In genomic region chr10:22334414-22335203, GRCh38 we compare ENCODE assay signal across 9 cellular contexts. TPM values are rescaled to one million over a fixed set of nuclear protein-coding genes. Genes with fewer than 3 reads are reported as not detected.
DNase-seq lines count a peak whose midpoint lies in the region; ATAC-seq lines count a peak whose summit lies in the region.
"Had no signal": no experiment of that assay in that cellular context is flagged by ENCODE, and none has a peak within 500 bp of the region (broad histone marks: within the 10 kb centered on the region; RNA-seq: fewer than 3 reads in every experiment).

No MANE protein-coding gene starts in this region.

- H3K27ac ChIP-seq in temporal lobe (ENCODE audit: low read depth, low read length): peak overlapping the region; percentile 69

- peak overlapping the region; percentile 76 for H3K4me3 Mint-ChIP-seq in T-helper 2 cell treated with Interferon-gamma antibody and Interleukin-4, amounts not matched to agents 5 μg/mL and 100 μg/mL, for 36 hours
- peak overlapping the region; percentile 88 for H3K4me3 Mint-ChIP-seq in memory B cell

- H3K4me1 Mint-ChIP-seq in T-helper 2 cell treated with Interferon-gamma antibody and Interleukin-4, amounts not matched to agents 5 μg/mL and 100 μg/mL, for 36 hours (ENCODE audit: low read depth): peaks cover 39% of the 10 kb centered on the region
- H3K4me1 Mint-ChIP-seq in memory B cell: peaks cover 11% of the 10 kb centered on the region

- peaks cover 24% of the 10 kb centered on the region for H3K36me3 Mint-ChIP-seq in T-helper 2 cell treated with Interferon-gamma antibody and Interleukin-4, amounts not matched to agents 5 μg/mL and 100 μg/mL, for 36 hours (ENCODE audit: low read depth)
- H3K36me3 Mint-ChIP-seq in memory B cell: peaks cover 4% of the 10 kb centered on the region

- H3K27ac Mint-ChIP-seq in T-helper 2 cell treated with Interferon-gamma antibody and Interleukin-4, amounts not matched to agents 5 μg/mL and 100 μg/mL, for 36 hours: no peak overlapping the region
- peak overlapping the region; percentile 95 for H3K27ac Mint-ChIP-seq in memory B cell

- H3K9me3 Mint-ChIP-seq in T-helper 2 cell treated with Interferon-gamma antibody and Interleukin-4, amounts not matched to agents 5 μg/mL and 100 μg/mL, for 36 hours: peaks cover 8% of the 10 kb centered on the region
- H3K9me3 Mint-ChIP-seq in memory B cell: no peaks in the 10 kb centered on the region

- H3K27me3 Mint-ChIP-seq in T-helper 2 cell treated with Interferon-gamma antibody and Interleukin-4, amounts not matched to agents 5 μg/mL and 100 μg/mL, for 36 hours (ENCODE audit: low read depth): peaks cover 41% of the 10 kb centered on the region
- H3K27me3 Mint-ChIP-seq in memory B cell: no peaks in the 10 kb centered on the region

- DNase-seq in T-helper 2 cell treated with Interferon-gamma antibody and Interleukin-4, amounts not matched to agents 5 μg/mL and 100 μg/mL, for 36 hours (ENCODE audit: low spot score): no peak
- no peak for DNase-seq in T-helper 2 cell
- DNase-seq in dermis blood vessel endothelial cell: peak; percentile 35
- no peak for DNase-seq in memory B cell (ENCODE audit: low spot score in 2 of 2)
- DNase-seq in NK-92 (lab: John Stamatoyannopoulos, UW; ENCODE audit: unreplicated experiment): no peak
- DNase-seq in NCI-H82 treated with DMSO at 0.1 percent for 48 hours (lab: John Stamatoyannopoulos, UW; ENCODE audit: unreplicated experiment): no peak
- DNase-seq: AML-193 had no signal

- ATAC-seq in memory B cell (ENCODE audit: low read depth): no peak
- ATAC-seq in GM21390 (IDR thresholded peaks at IDR 0.05; ENCODE audit: unreplicated experiment): no peak

RNA-seq across cellular contexts. Expression of gene SPAG6, which starts 10.7 kb away (rescaled TPM):
- total RNA-seq in dermis blood vessel endothelial cell: not detected in 2 replicates
- 1.2 TPM for total RNA-seq in temporal lobe

RNA-seq across cellular contexts. Expression of gene BMI1, which starts 13.7 kb away (rescaled TPM):
- total RNA-seq in dermis blood vessel endothelial cell: 40.1 and 49.4 TPM in 2 replicates
- total RNA-seq in temporal lobe: 90.7 TPM

RNA-seq across cellular contexts. Expression of gene COMMD3, which starts 18.4 kb away (rescaled TPM):
- total RNA-seq in dermis blood vessel endothelial cell: 29.3 and 40.0 TPM in 2 replicates
- 46.5 TPM for total RNA-seq in temporal lobe
